10 cellular contexts compared by ENCODE assay signal in genomic region chr11:55497068-55497467, GRCh38. TPM values are rescaled to one million over a fixed set of nuclear protein-coding genes. Genes with fewer than 3 reads are reported as not detected.
"Had no signal": no experiment of that assay in that cellular context is flagged by ENCODE, and none has a peak within 500 bp of the region (broad histone marks: within the 10 kb centered on the region; RNA-seq: fewer than 3 reads in every experiment).

No MANE protein-coding gene starts in this region.

- H3K4me3 ChIP-seq: K562 had no signal

- DNase-seq: IMR-90, KBM-7, KG1 had no signal

- ATAC-seq: HepG2, K562 had no signal

- H3K27ac ChIP-seq: HL-60, KMS-11 had no signal

RNA-seq across cellular contexts. Expression of gene OR4C15, which starts 57.2 kb away (rescaled TPM):
- total RNA-seq: HepG2, HT-29, HT1080, IMR-90, K562 had no signal
- polyA plus RNA-seq: HepG2, IgD-negative memory B cell, IMR-90, K562 had no signal
